ENCODE assay signal across 22 cellular contexts in the genomic region with DNA sequence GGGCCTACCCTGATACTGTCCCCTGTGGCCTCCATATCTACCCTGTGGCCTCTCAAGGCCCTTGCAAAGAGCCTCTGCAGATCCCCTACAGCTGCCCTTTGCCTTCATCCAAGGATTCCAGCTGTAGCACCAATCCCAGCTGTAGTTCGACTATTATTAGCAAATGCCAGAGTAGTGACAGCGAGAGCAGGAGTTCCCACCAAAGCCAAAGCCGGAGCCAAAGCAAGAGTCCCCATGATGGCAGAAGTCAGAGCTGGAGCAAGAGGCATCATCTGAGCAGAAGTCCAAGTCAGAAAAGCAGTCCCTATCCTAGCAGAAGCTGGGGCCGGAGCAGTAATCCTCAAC. TPM values are rescaled to one million over a fixed set of nuclear protein-coding genes. Genes with fewer than 3 reads are reported as not detected.
DNase-seq lines count a peak whose midpoint lies in the region; ATAC-seq and TF ChIP-seq lines count a peak whose summit lies in the region.
"Had no signal": no experiment of that assay in that cellular context is flagged by ENCODE, and none has a peak within 500 bp of the region (broad histone marks: within the 10 kb centered on the region; RNA-seq: fewer than 3 reads in every experiment).

No MANE protein-coding gene starts in this region.

- peak overlapping the region; percentile 11 for H3K27ac Mint-ChIP-seq in activated CD4-positive, alpha-beta T cell treated with anti-CD3 and anti-CD28 coated beads for 36 hours
- H3K27ac Mint-ChIP-seq in activated CD4-positive, alpha-beta T cell treated with anti-CD3 and anti-CD28 coated beads, Interleukin-2, amount 10 ng/mL, durations not matched to agents 7 days and 5 days = no peak overlapping the region
- H3K27ac Mint-ChIP-seq in naive thymus-derived CD8-positive, alpha-beta T cell = peak overlapping the region in 9 of 10 donors; percentile 95 to 100 (median 100)
- H3K27ac Mint-ChIP-seq in Calu3 (ENCODE audit: unreplicated experiment) = no peak overlapping the region

- H3K27ac ChIP-seq in BLaER1 treated with 17β-estradiol and CSF1 and Interleukin-3, amounts not matched to agents 10 nM and 100 nM = no peak overlapping the region
- H3K27ac ChIP-seq: KMS-11, SJCRH30 had no signal

- BruUV-seq in Calu3 (replicated peaks; lab: Mats Ljungman, UMichigan) = no TSS peak

- no peak overlapping the region for H3K4me3 ChIP-seq in BLaER1 treated with 17β-estradiol and CSF1 and Interleukin-3, amounts not matched to agents 10 nM and 100 nM
- no peak overlapping the region for H3K4me3 ChIP-seq in adipocyte (ENCODE audit: low read length)
- H3K4me3 ChIP-seq: lung, SJCRH30 had no signal

- CTCF ChIA-PET in activated CD4-positive, alpha-beta T cell treated with anti-CD3 and anti-CD28 coated beads for 36 hours (lab: Charles Lee) = interaction anchor here (1.0 kb wide), 1 partner anchor 99 kb away, joined by 3 read pairs; no protein-coding TSS in a partner anchor
- CTCF ChIA-PET in activated CD4-positive, alpha-beta T cell treated with anti-CD3 and anti-CD28 coated beads, Interleukin-2, amount 10 ng/mL, durations not matched to agents 7 days and 5 days (lab: Charles Lee) = interaction anchor here (1.3 to 1.7 kb wide), 2 partner anchors 10 to 46 kb away, joined by 3 to 4 read pairs; no protein-coding TSS in a partner anchor
- CTCF ChIA-PET in Calu3 (lab: Charles Lee) = interaction anchor here (1.4 kb wide), 1 partner anchor 10 kb away, joined by 4 read pairs; no protein-coding TSS in a partner anchor

- H3K27me3 ChIP-seq in BLaER1 treated with 17β-estradiol and CSF1 and Interleukin-3, amounts not matched to agents 10 nM and 100 nM = no peaks in the 10 kb centered on the region
- H3K27me3 ChIP-seq in adipocyte (replicated peaks; ENCODE audit: control insufficient read depth, insufficient read depth, low read length) = no peaks in the 10 kb centered on the region
- H3K27me3 ChIP-seq: neutrophil, SJCRH30 had no signal

- H3K9ac ChIP-seq in BLaER1 treated with 17β-estradiol and CSF1 and Interleukin-3, amounts not matched to agents 10 nM and 100 nM = peak overlapping the region in 4 of 11 experiments; percentile 2 to 48 (median 11); a peak in 5 of 22 replicates
- H3K9ac ChIP-seq in adipocyte (ENCODE audit: low read length) = peak overlapping the region; percentile 8
- H3K9ac ChIP-seq: KMS-11 had no signal

- no peaks in the 10 kb centered on the region for H3K9me3 Mint-ChIP-seq in activated CD4-positive, alpha-beta T cell treated with anti-CD3 and anti-CD28 coated beads for 36 hours (ENCODE audit: low read depth)
- H3K9me3 Mint-ChIP-seq in activated CD4-positive, alpha-beta T cell treated with anti-CD3 and anti-CD28 coated beads, Interleukin-2, amount 10 ng/mL, durations not matched to agents 7 days and 5 days = no peaks in the 10 kb centered on the region
- H3K9me3 Mint-ChIP-seq in naive thymus-derived CD8-positive, alpha-beta T cell = peaks cover 0 to 2% (median 0%) of the 10 kb centered on the region in 9 donors
- no peaks in the 10 kb centered on the region for H3K9me3 Mint-ChIP-seq in Calu3 (ENCODE audit: low read depth, unreplicated experiment)

- H3K9me3 ChIP-seq in BLaER1 treated with 17β-estradiol and CSF1 and Interleukin-3, amounts not matched to agents 10 nM and 100 nM (replicated peaks in 1 of 11) = no peaks in the 10 kb centered on the region
- no peaks in the 10 kb centered on the region for H3K9me3 ChIP-seq in adipocyte (ENCODE audit: control insufficient read depth, low read length)
- H3K9me3 ChIP-seq: neutrophil, SJCRH30 had no signal

- H4K20me1 ChIP-seq in BLaER1 treated with 17β-estradiol and CSF1 and Interleukin-3, amounts not matched to agents 10 nM and 100 nM = peaks cover 0 to 69% (median 57%) of the 10 kb centered on the region in 11 experiments; a peak in 19 of 22 replicates

- ATAC-seq in activated CD4-positive, alpha-beta T cell treated with anti-CD3 and anti-CD28 coated beads for 36 hours = no peak
- no peak for ATAC-seq in naive thymus-derived CD8-positive, alpha-beta T cell

- H3K4me2 ChIP-seq in BLaER1 treated with 17β-estradiol and CSF1 and Interleukin-3, amounts not matched to agents 10 nM and 100 nM = peak overlapping the region in 7 of 11 experiments; percentile 1 to 93 (median 86); a peak in 6 of 22 replicates
- H3K4me2 ChIP-seq: KMS-11 had no signal

- POLR2A ChIA-PET in activated CD4-positive, alpha-beta T cell treated with anti-CD3 and anti-CD28 coated beads for 36 hours (lab: Charles Lee) = no interaction called here
- POLR2A ChIA-PET in activated CD4-positive, alpha-beta T cell treated with anti-CD3 and anti-CD28 coated beads, Interleukin-2, amount 10 ng/mL, durations not matched to agents 7 days and 5 days (lab: Charles Lee) = interaction anchor here (0.6 kb wide), 1 partner anchor 99 kb away, joined by 3 read pairs; no protein-coding TSS in a partner anchor
- POLR2A ChIA-PET in naive thymus-derived CD8-positive, alpha-beta T cell (lab: Charles Lee) = no interaction called here

- TF ChIP-seq CTCF in Calu3 (IDR thresholded peaks at IDR 0.05; ENCODE audit: unreplicated experiment) = no peak

- peaks cover 35 to 77% (median 49%) of the 10 kb centered on the region in 10 experiments for H3K4me1 ChIP-seq in BLaER1 treated with 17β-estradiol and CSF1 and Interleukin-3, amounts not matched to agents 10 nM and 100 nM
- H3K4me1 ChIP-seq in adipocyte (ENCODE audit: control insufficient read depth, insufficient read depth, low read length) = peaks cover 24% of the 10 kb centered on the region
- H3K4me1 ChIP-seq: SJCRH30 had no signal

- H3K27me3 Mint-ChIP-seq in activated CD4-positive, alpha-beta T cell treated with anti-CD3 and anti-CD28 coated beads for 36 hours = no peaks in the 10 kb centered on the region
- H3K27me3 Mint-ChIP-seq in activated CD4-positive, alpha-beta T cell treated with anti-CD3 and anti-CD28 coated beads, Interleukin-2, amount 10 ng/mL, durations not matched to agents 7 days and 5 days = no peaks in the 10 kb centered on the region
- H3K27me3 Mint-ChIP-seq in naive thymus-derived CD8-positive, alpha-beta T cell = no peaks in the 10 kb centered on the region
- H3K27me3 Mint-ChIP-seq in Calu3 (ENCODE audit: unreplicated experiment) = no peaks in the 10 kb centered on the region

- intact Hi-C loops in activated CD4-positive, alpha-beta T cell treated with anti-CD3 and anti-CD28 coated beads for 36 hours (cut with DNase I, micrococcal nuclease) = loop anchor here in 1 of 2 experiments (5.0 kb wide), 2 partner anchors 56 to 656 kb away; partner anchors contain the start of genes GPBP1L1 and TMEM69
- intact Hi-C loops in Calu3 (cut with micrococcal nuclease; ENCODE audit: unreplicated experiment) = no loop called here

- peaks cover 52% of the 10 kb centered on the region for H3K4me1 Mint-ChIP-seq in activated CD4-positive, alpha-beta T cell treated with anti-CD3 and anti-CD28 coated beads for 36 hours
- H3K4me1 Mint-ChIP-seq in activated CD4-positive, alpha-beta T cell treated with anti-CD3 and anti-CD28 coated beads, Interleukin-2, amount 10 ng/mL, durations not matched to agents 7 days and 5 days = peaks cover 54% of the 10 kb centered on the region
- peaks cover 37 to 69% (median 60%) of the 10 kb centered on the region in 4 donors for H3K4me1 Mint-ChIP-seq in naive thymus-derived CD8-positive, alpha-beta T cell
- H3K4me1 Mint-ChIP-seq in Calu3 (ENCODE audit: low read depth, unreplicated experiment) = peaks cover 50% of the 10 kb centered on the region

- H3K4me3 Mint-ChIP-seq in activated CD4-positive, alpha-beta T cell treated with anti-CD3 and anti-CD28 coated beads for 36 hours = no peak overlapping the region
- no peak overlapping the region for H3K4me3 Mint-ChIP-seq in activated CD4-positive, alpha-beta T cell treated with anti-CD3 and anti-CD28 coated beads, Interleukin-2, amount 10 ng/mL, durations not matched to agents 7 days and 5 days
- H3K4me3 Mint-ChIP-seq in naive thymus-derived CD8-positive, alpha-beta T cell = peak overlapping the region in 1 of 10 donors; percentile 61
- no peak overlapping the region for H3K4me3 Mint-ChIP-seq in Calu3 (ENCODE audit: low read depth, unreplicated experiment)

- H3K36me3 ChIP-seq in BLaER1 treated with 17β-estradiol and CSF1 and Interleukin-3, amounts not matched to agents 10 nM and 100 nM = peaks cover 42 to 66% (median 61%) of the 10 kb centered on the region in 11 experiments
- peaks cover 33% of the 10 kb centered on the region for H3K36me3 ChIP-seq in adipocyte (ENCODE audit: control insufficient read depth, insufficient read depth, low read length, severe bottlenecking)

- peaks cover 57% of the 10 kb centered on the region for H3K36me3 Mint-ChIP-seq in activated CD4-positive, alpha-beta T cell treated with anti-CD3 and anti-CD28 coated beads for 36 hours (ENCODE audit: low read depth)
- H3K36me3 Mint-ChIP-seq in activated CD4-positive, alpha-beta T cell treated with anti-CD3 and anti-CD28 coated beads, Interleukin-2, amount 10 ng/mL, durations not matched to agents 7 days and 5 days (ENCODE audit: low read depth) = peaks cover 18% of the 10 kb centered on the region
- H3K36me3 Mint-ChIP-seq in naive thymus-derived CD8-positive, alpha-beta T cell = peaks cover 0 to 43% (median 3%) of the 10 kb centered on the region in 3 donors
- peaks cover 51% of the 10 kb centered on the region for H3K36me3 Mint-ChIP-seq in Calu3 (ENCODE audit: insufficient read depth, unreplicated experiment)

- DNase-seq in activated CD4-positive, alpha-beta T cell treated with anti-CD3 and anti-CD28 coated beads for 36 hours = no peak
- no peak for DNase-seq in activated CD4-positive, alpha-beta T cell treated with anti-CD3 and anti-CD28 coated beads, Interleukin-2, amount 10 ng/mL, durations not matched to agents 7 days and 5 days
- DNase-seq in adipocyte (ENCODE audit: low read depth) (no peak), T1000 (lab: John Stamatoyannopoulos, UW) (no peak), Calu3 (no peak)
- DNase-seq in naive thymus-derived CD8-positive, alpha-beta T cell = no peak
- DNase-seq in activated CD4-positive, CD25-positive, alpha-beta regulatory T cell (lab: John Stamatoyannopoulos, UW) = no peak
- DNase-seq: activated CD4-positive, alpha-beta T cell treated with anti-CD3 and anti-CD28 coated beads for 1 hour; activated CD8-positive, alpha-beta memory T cell treated with anti-CD3 and anti-CD28 coated beads, Interleukin-2, amount 50 U/mL, for 48 hours; effector CD8-positive, alpha-beta T cell; head of caudate nucleus; NCI-H1092; NCI-H526 treated with DMSO at 0.1 percent for 48 hours; SJCRH30; stimulated activated CD4-positive, alpha-beta T cell treated with anti-CD3 and anti-CD28 coated beads, Interleukin-15, amount 100 ng/mL, for 24 hours; stimulated activated naive CD4-positive, alpha-beta T cell treated with Interleukin-2 at 50 U/mL for 16 hours; trophoblast cell had no signal

RNA-seq across cellular contexts. Expression of gene NSUN4, which starts 2.7 kb away (rescaled TPM):
- 10 to 100 TPM; 26.1 to 31.3 TPM for total RNA-seq in activated CD4-positive, alpha-beta T cell treated with anti-CD3 and anti-CD28 coated beads for 36 hours
- 10 to 100 TPM; 22.2 to 22.3 TPM for total RNA-seq in activated CD4-positive, alpha-beta T cell treated with anti-CD3 and anti-CD28 coated beads, Interleukin-2, amount 10 ng/mL, durations not matched to agents 7 days and 5 days
- total RNA-seq in naive thymus-derived CD8-positive, alpha-beta T cell = 10 to 100 TPM; 21.7 to 29.7 TPM
- 10 to 100 TPM; 10.3 to 14.0 (median 12.3) TPM for polyA plus RNA-seq in naive thymus-derived CD8-positive, alpha-beta T cell
- total RNA-seq in Calu3 (2022) = 38.7 and 42.5 TPM in 2 replicates

RNA-seq across cellular contexts. Expression of gene UQCRH, which starts 39.8 kb away (rescaled TPM):
- total RNA-seq in activated CD4-positive, alpha-beta T cell treated with anti-CD3 and anti-CD28 coated beads for 36 hours = 100 to 1,000 TPM; 258 to 391 TPM
- total RNA-seq in activated CD4-positive, alpha-beta T cell treated with anti-CD3 and anti-CD28 coated beads, Interleukin-2, amount 10 ng/mL, durations not matched to agents 7 days and 5 days = 100 to 1,000 TPM; 247 to 273 TPM
- total RNA-seq in naive thymus-derived CD8-positive, alpha-beta T cell = 100 to 1,000 TPM; 130 to 148 TPM
- 100 to 1,000 TPM; 293 to 371 (median 330) TPM for polyA plus RNA-seq in naive thymus-derived CD8-positive, alpha-beta T cell
- 410 and 460 TPM in 2 replicates for total RNA-seq in Calu3 (2022)

RNA-seq across cellular contexts. Expression of gene LRRC41, which starts 39.9 kb away (rescaled TPM):
- 10 to 100 TPM; 33.4 to 34.7 TPM for total RNA-seq in activated CD4-positive, alpha-beta T cell treated with anti-CD3 and anti-CD28 coated beads for 36 hours
- 10 to 100 TPM; 37.1 to 40.6 TPM for total RNA-seq in activated CD4-positive, alpha-beta T cell treated with anti-CD3 and anti-CD28 coated beads, Interleukin-2, amount 10 ng/mL, durations not matched to agents 7 days and 5 days
- total RNA-seq in naive thymus-derived CD8-positive, alpha-beta T cell = 10 to 100 TPM; 38.6 to 40.2 TPM
- 10 to 100 TPM; 43.7 to 46.5 (median 44.6) TPM for polyA plus RNA-seq in naive thymus-derived CD8-positive, alpha-beta T cell
- total RNA-seq in Calu3 (2022) = 47.5 and 48.8 TPM in 2 replicates

RNA-seq across cellular contexts. Expression of gene FAAH, which starts 50.8 kb away (rescaled TPM):
- total RNA-seq in activated CD4-positive, alpha-beta T cell treated with anti-CD3 and anti-CD28 coated beads for 36 hours = 1 to 10 TPM; 5.3 to 7.5 TPM
- total RNA-seq in activated CD4-positive, alpha-beta T cell treated with anti-CD3 and anti-CD28 coated beads, Interleukin-2, amount 10 ng/mL, durations not matched to agents 7 days and 5 days = 1 to 10 TPM; 6.1 to 7.6 TPM
- 10 to 100 TPM in 1 of 2 experiments, 1 to 10 TPM in 1; 8.9 to 10.2 TPM for total RNA-seq in naive thymus-derived CD8-positive, alpha-beta T cell
- 1 to 10 TPM in 2 of 3 donors, under 1 TPM in 1; 0.46 to 2.2 (median 1.4) TPM for polyA plus RNA-seq in naive thymus-derived CD8-positive, alpha-beta T cell
- 31.4 and 34.2 TPM in 2 replicates for total RNA-seq in Calu3 (2022)
- total RNA-seq: A172 had no signal

Comparison
In these comparisons a context has a peak if more than half of its experiments do, and no peak if none do; other contexts are left out.
1. H3K27ac Mint-ChIP-seq: peak in activated CD4-positive, alpha-beta T cell treated with anti-CD3 and anti-CD28 coated beads for 36 hours (single experiment) and naive thymus-derived CD8-positive, alpha-beta T cell (9 of 10); none in activated CD4-positive, alpha-beta T cell treated with anti-CD3 and anti-CD28 coated beads, Interleukin-2, amount 10 ng/mL, durations not matched to agents 7 days and 5 days (single experiment) and Calu3 (single experiment).